Comparison of ENCODE assay signal across 9 cellular contexts in the genomic region with DNA sequence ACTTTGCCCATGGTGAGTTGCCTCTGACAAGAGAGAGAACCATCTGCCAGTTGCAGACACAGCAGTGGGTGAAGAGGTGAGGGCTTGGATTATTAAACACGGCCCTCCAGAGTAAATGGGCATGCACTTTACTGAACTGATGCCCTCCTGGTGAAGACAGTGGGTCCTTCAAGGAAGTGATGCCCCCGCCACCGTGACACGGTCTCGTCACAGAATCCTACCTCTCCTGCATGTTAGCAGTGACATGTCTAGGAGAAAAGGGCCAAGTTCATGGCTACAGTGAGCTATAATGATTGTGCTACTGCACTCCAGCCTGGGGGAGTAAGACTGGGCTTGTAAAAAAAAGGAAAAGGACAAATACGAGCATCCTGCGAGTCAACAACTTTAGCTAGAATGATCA. TPM values are rescaled to one million over a fixed set of nuclear protein-coding genes. Genes with fewer than 3 reads are reported as not detected.
DNase-seq lines count a peak whose midpoint lies in the region; ATAC-seq and TF ChIP-seq lines count a peak whose summit lies in the region.
"Had no signal": no experiment of that assay in that cellular context is flagged by ENCODE, and none has a peak within 500 bp of the region (broad histone marks: within the 10 kb centered on the region; RNA-seq: fewer than 3 reads in every experiment).

No MANE protein-coding gene starts in this region.

- peaks cover 76% of the 10 kb centered on the region for H3K36me3 Mint-ChIP-seq in brain

- H3K4me1 ChIP-seq in left ventricle myocardium inferior (peaks cover 80% of the 10 kb centered on the region), mesodermal cell (ENCODE audit: control insufficient read depth, insufficient read depth, low read length, poor library complexity, severe bottlenecking) (peaks cover 20% of the 10 kb centered on the region), vagina (peaks cover 52% of the 10 kb centered on the region), uterus (peaks cover 0 to 14% of the 10 kb centered on the region in 2 donors)

- no peaks in the 10 kb centered on the region for H3K27me3 ChIP-seq in left ventricle myocardium inferior (ENCODE audit: low read depth)
- H3K27me3 ChIP-seq in vagina, result no peaks in the 10 kb centered on the region
- H3K27me3 ChIP-seq in uterus, result no peaks in the 10 kb centered on the region
- H3K27me3 ChIP-seq: testis had no signal

- H3K9me3 ChIP-seq in left ventricle myocardium inferior (replicated peaks) (no peaks in the 10 kb centered on the region), mesodermal cell (ENCODE audit: control insufficient read depth, low read length) (no peaks in the 10 kb centered on the region), vagina (no peaks in the 10 kb centered on the region), uterus (no peaks in the 10 kb centered on the region)
- H3K9me3 ChIP-seq: testis had no signal

- H3K4me3 ChIP-seq in left ventricle myocardium inferior (peak overlapping the region; percentile 99), mesodermal cell (ENCODE audit: extremely low read depth, insufficient read depth, low read length, poor library complexity, severe bottlenecking) (no peak overlapping the region), vagina (peak overlapping the region; percentile 42 to 87), uterus (peak overlapping the region in 1 of 2 donors; percentile 64)

- H3K36me3 ChIP-seq in left ventricle myocardium inferior, result no peaks in the 10 kb centered on the region
- H3K36me3 ChIP-seq in mesodermal cell (ENCODE audit: control insufficient read depth, insufficient read depth, low read length), result peaks cover 26% of the 10 kb centered on the region
- H3K36me3 ChIP-seq in vagina, result no peaks in the 10 kb centered on the region
- H3K36me3 ChIP-seq in uterus, result no peaks in the 10 kb centered on the region

- 81 to 89% methylated on average over 6 of the region's 7 CpGs for WGBS in mesodermal cell (ENCODE audit: insufficient coverage in 2 of 2), 2 experiments

- ATAC-seq in left cardiac atrium, result no peak
- no peak for ATAC-seq in GM18520 (IDR thresholded peaks at IDR 0.05; ENCODE audit: unreplicated experiment)
- no peak for ATAC-seq in HG03139 (IDR thresholded peaks at IDR 0.05; ENCODE audit: unreplicated experiment)

- peaks cover 73% of the 10 kb centered on the region for H3K4me1 Mint-ChIP-seq in brain

- peaks cover 12% of the 10 kb centered on the region for H3K27me3 Mint-ChIP-seq in brain

- no peak for TF ChIP-seq POLR2A in vagina (IDR thresholded peaks at IDR 0.05)
- no peak for TF ChIP-seq POLR2A in uterus (IDR thresholded peaks at IDR 0.05)

- H3K27ac ChIP-seq in left ventricle myocardium inferior (replicated peaks) (peak overlapping the region; percentile 87), mesodermal cell (ENCODE audit: low read depth, low read length, severe bottlenecking) (peak overlapping the region; percentile 61), vagina (peak overlapping the region; percentile 38), uterus (no peak overlapping the region)

- peak overlapping the region; percentile 91 to 97 (median 94) for H3K4me3 Mint-ChIP-seq in brain

- no peak for TF ChIP-seq CTCF in left ventricle myocardium inferior (IDR thresholded peaks at IDR 0.05; ENCODE audit: borderline replicate concordance)
- TF ChIP-seq CTCF in brain (conservative IDR thresholded peaks at IDR 0.05), result no peak
- TF ChIP-seq CTCF in vagina (IDR thresholded peaks at IDR 0.05), result no peak
- no peak for TF ChIP-seq CTCF in uterus (IDR thresholded peaks at IDR 0.05)

- H3K9me3 Mint-ChIP-seq in brain, result peaks cover 0 to 24% (median 8%) of the 10 kb centered on the region in 5 experiments

- DNase-seq in left ventricle myocardium inferior (no peak), left cardiac atrium (no peak), vagina (ENCODE audit: extremely low spot score in 2 of 2) (no peak), uterus (no peak)

- H3K27ac Mint-ChIP-seq in brain, result peak overlapping the region; percentile 74 to 93 (median 86)

- intact Hi-C loops in left ventricle myocardium inferior (cut with micrococcal nuclease), result loop anchor here (10.0 kb wide), 1 partner anchor 85 kb away; no protein-coding TSS in a partner anchor
- intact Hi-C loops in left cardiac atrium (cut with DNase I), result loop anchor here in 1 of 2 donors (5.0 kb wide), 1 partner anchor 43 kb away; no protein-coding TSS in a partner anchor
- intact Hi-C loops in vagina (cut with DNase I), result no loop called here
- intact Hi-C loops in uterus (cut with DNase I; ENCODE audit: low total_unique reads), result loop anchor here (10.0 kb wide), 1 partner anchor 75 kb away; a partner anchor contains a TSS

RNA-seq across cellular contexts. Expression of a gene that starts 2.4 kb away (rescaled TPM):
- total RNA-seq in left ventricle myocardium inferior (161 TPM), left cardiac atrium (10 to 100 TPM; 67.1 to 87.1 TPM), vagina (40.8 TPM), uterus (100 to 1,000 TPM in 1 of 4 donors, 10 to 100 TPM in 3; 17.1 to 122 (median 31.6) TPM)
- 43.7 TPM for polyA plus RNA-seq in brain (ENCODE audit: insufficient read depth, low read depth, low replicate concordance)
- polyA plus RNA-seq in mesodermal cell (2013, experiment 1 of 2), result 47.7 TPM
- 49.0 TPM for polyA plus RNA-seq in mesodermal cell (2013, experiment 2 of 2)

Comparison
In these comparisons a context has a peak if more than half of its experiments do, and no peak if none do; other contexts are left out.
1. H3K27ac ChIP-seq: peak in left ventricle myocardium inferior (single experiment), mesodermal cell (single experiment) and vagina (single experiment); none in uterus (0 of 2).